8 cellular contexts compared by ENCODE assay signal in the genomic region with DNA sequence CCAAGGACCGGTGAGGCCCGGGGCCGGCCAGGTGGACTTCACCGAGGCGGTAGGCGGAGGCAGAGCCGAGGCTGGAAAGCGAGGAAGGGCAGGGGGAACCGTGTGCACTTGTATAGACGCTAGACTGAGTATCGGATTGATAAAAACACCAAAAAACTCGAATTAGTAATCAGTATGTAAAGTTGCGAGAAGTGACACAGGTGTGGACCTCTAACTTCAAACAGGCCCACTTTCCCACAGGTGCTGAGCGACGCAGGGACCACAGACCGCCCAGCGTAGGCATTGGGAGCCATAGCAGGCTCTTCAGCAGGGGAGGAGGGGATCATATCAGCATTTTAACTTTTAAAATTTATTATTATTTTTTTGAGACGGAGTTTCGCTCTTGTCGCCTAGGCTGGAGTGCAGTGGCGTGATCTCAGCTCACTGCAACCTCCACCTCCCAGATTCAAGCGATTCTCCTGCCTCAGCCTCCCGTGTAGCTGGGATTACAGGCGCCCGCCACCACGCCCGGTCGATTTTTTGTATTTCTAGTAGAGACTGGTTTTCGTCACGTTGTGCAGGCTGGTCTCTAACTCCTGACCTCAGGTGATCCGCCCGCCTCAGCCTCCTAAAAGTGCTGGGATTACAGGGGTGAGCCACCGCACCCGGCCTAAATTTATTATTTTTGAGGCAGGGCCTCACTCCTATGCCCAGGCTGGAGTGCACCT. TPM values are rescaled to one million over a fixed set of nuclear protein-coding genes. Genes with fewer than 3 reads are reported as not detected.
DNase-seq lines count a peak whose midpoint lies in the region; ATAC-seq and TF ChIP-seq lines count a peak whose summit lies in the region.

No MANE protein-coding gene starts in this region.

- no peaks in the 10 kb centered on the region for H3K27me3 ChIP-seq in CD4-positive, alpha-beta memory T cell (ENCODE audit: insufficient read depth, low read length)
- H3K27me3 ChIP-seq in Loucy (ENCODE audit: insufficient read depth, low read length, poor library complexity, severe bottlenecking) (no peaks in the 10 kb centered on the region), neuronal stem cell (ENCODE audit: control insufficient read depth in 3 of 3, insufficient read depth in 3 of 3, low read depth in 1 of 3, low read length in 3 of 3) (no peaks in the 10 kb centered on the region)
- H3K27me3 ChIP-seq in effector memory CD4-positive, alpha-beta T cell (replicated peaks; ENCODE audit: control insufficient read depth, insufficient read depth, low read length, poor library complexity, severe bottlenecking), result no peaks in the 10 kb centered on the region

- no peak overlapping the region for H2AK5ac ChIP-seq in neuronal stem cell (ENCODE audit: low read depth, low read length)

- H4K20me1 ChIP-seq in Loucy (ENCODE audit: insufficient read depth, low read length, poor library complexity, severe bottlenecking), result peaks cover 24% of the 10 kb centered on the region

- peak overlapping the region; percentile 53 for H3K4ac ChIP-seq in neuronal stem cell (ENCODE audit: low read length)

- H3K36me3 ChIP-seq in CD4-positive, alpha-beta memory T cell (ENCODE audit: insufficient read depth, low read length), result peaks cover 5% of the 10 kb centered on the region
- no peaks in the 10 kb centered on the region for H3K36me3 ChIP-seq in Loucy (ENCODE audit: insufficient read depth, low read length)
- H3K36me3 ChIP-seq in effector memory CD4-positive, alpha-beta T cell (ENCODE audit: control insufficient read depth, insufficient read depth, low read length), result peaks cover 14% of the 10 kb centered on the region
- peaks cover 6 to 10% of the 10 kb centered on the region in 2 donors for H3K36me3 ChIP-seq in neuronal stem cell (replicated peaks in 1 of 2; ENCODE audit: control insufficient read depth in 2 of 2, insufficient read depth in 2 of 2, low read length in 2 of 2)

- H2BK12ac ChIP-seq in neuronal stem cell (ENCODE audit: low read length), result no peak overlapping the region

- peak overlapping the region; percentile 65 to 97 for H3K4me3 ChIP-seq in CD4-positive, alpha-beta memory T cell (ENCODE audit: low read length in 2 of 2)
- H3K4me3 ChIP-seq in Loucy (ENCODE audit: low read length, poor library complexity, severe bottlenecking) (peak overlapping the region; percentile 95), neuronal stem cell (ENCODE audit: low read length in 2 of 2) (peak overlapping the region; percentile 75 to 96)
- H3K4me3 ChIP-seq in effector memory CD4-positive, alpha-beta T cell (ENCODE audit: insufficient read depth, low read depth, low read length, poor library complexity, severe bottlenecking), result peak overlapping the region; percentile 81

- H3K79me2 ChIP-seq in Loucy (ENCODE audit: insufficient read depth, low read length), result peaks cover 32% of the 10 kb centered on the region

- H3K9me3 ChIP-seq in CD4-positive, alpha-beta memory T cell (ENCODE audit: control insufficient read depth in 1 of 2, low read length in 2 of 2), result no peaks in the 10 kb centered on the region
- H3K9me3 ChIP-seq in Loucy (ENCODE audit: insufficient read depth, low read depth, low read length) (no peaks in the 10 kb centered on the region), neuronal stem cell (replicated peaks in 1 of 2; ENCODE audit: control insufficient read depth in 2 of 2, insufficient read depth in 1 of 2, low read depth in 1 of 2, low read length in 2 of 2) (no peaks in the 10 kb centered on the region)
- H3K9me3 ChIP-seq in effector memory CD4-positive, alpha-beta T cell (ENCODE audit: control insufficient read depth, low read length), result no peaks in the 10 kb centered on the region

- H3K79me1 ChIP-seq in neuronal stem cell (ENCODE audit: low read depth, low read length), result peaks cover 11% of the 10 kb centered on the region

- H3K27ac ChIP-seq in CD4-positive, alpha-beta memory T cell (ENCODE audit: low read depth, low read length), result peak overlapping the region; percentile 69
- peak overlapping the region; percentile 72 for H3K27ac ChIP-seq in effector memory CD4-positive, alpha-beta T cell (ENCODE audit: insufficient read depth, low read length, poor library complexity, severe bottlenecking)
- H3K27ac ChIP-seq in neuronal stem cell (replicated peaks; ENCODE audit: low read length), result no peak overlapping the region

- H3K4me3 Mint-ChIP-seq in CD4-positive, alpha-beta memory T cell, result peak overlapping the region; percentile 81 to 97 (median 94)

- H2AFZ ChIP-seq in Loucy (ENCODE audit: low read length), result peak overlapping the region; percentile 81; the same call in 1 of the 2 replicates
- H2AFZ ChIP-seq in neuronal stem cell (ENCODE audit: low read length), result peak overlapping the region; percentile 88

- no peak overlapping the region for H3K14ac ChIP-seq in neuronal stem cell (ENCODE audit: low read length)

- peaks cover 0 to 4% (median 0%) of the 10 kb centered on the region in 8 donors for H3K9me3 Mint-ChIP-seq in CD4-positive, alpha-beta memory T cell

- H4K8ac ChIP-seq in neuronal stem cell (ENCODE audit: low read depth, low read length), result no peak overlapping the region

- H3K9ac ChIP-seq in Loucy (ENCODE audit: low read depth, low read length, poor library complexity, severe bottlenecking) (peak overlapping the region; percentile 88), neuronal stem cell (ENCODE audit: low read depth, low read length, poor library complexity) (peak overlapping the region; percentile 99)

- ATAC-seq in HG02840 (IDR thresholded peaks at IDR 0.05; ENCODE audit: low FRiP score, unreplicated experiment), result no peak
- ATAC-seq in GM19351 (IDR thresholded peaks at IDR 0.05; ENCODE audit: unreplicated experiment), result no peak
- ATAC-seq in GM21825 (IDR thresholded peaks at IDR 0.05; ENCODE audit: unreplicated experiment), result no peak

- H3K18ac ChIP-seq in neuronal stem cell (ENCODE audit: low read length), result peak overlapping the region; percentile 95

- H3K23ac ChIP-seq in neuronal stem cell (ENCODE audit: low read depth, low read length, poor library complexity), result no peak overlapping the region

- no peaks in the 10 kb centered on the region for H3K9me2 ChIP-seq in Loucy (replicated peaks; ENCODE audit: low read depth, low read length)

- DNase-seq in CD4-positive, alpha-beta memory T cell, result no peak
- peak in 1 of 3 donors; percentile 2 for DNase-seq in effector memory CD4-positive, alpha-beta T cell
- DNase-seq in neuronal stem cell (ENCODE audit: low spot score), result no peak
- DNase-seq in SIG-M5 treated with dmso at 0.1 percent for 504 hours (lab: John Stamatoyannopoulos, UW; ENCODE audit: unreplicated experiment), result no peak

- CTCF ChIA-PET in CD4-positive, alpha-beta memory T cell (lab: Charles Lee; ENCODE audit: partially characterized antibody), result interaction anchor here (3.3 kb wide), 1 partner anchor 63 kb away, joined by 14 read pairs; no protein-coding TSS in a partner anchor

- H2BK120ac ChIP-seq in neuronal stem cell (ENCODE audit: low read depth, low read length), result no peak overlapping the region

- no peaks in the 10 kb centered on the region for H3K27me3 Mint-ChIP-seq in CD4-positive, alpha-beta memory T cell

- intact Hi-C loops in CD4-positive, alpha-beta memory T cell (cut with micrococcal nuclease), result loop anchor here (2.0 to 10.0 kb wide), 3 partner anchors 206 to 1630 kb away; a partner anchor contains a TSS

- peaks cover 14 to 53% (median 33%) of the 10 kb centered on the region in 4 donors for H3K4me1 Mint-ChIP-seq in CD4-positive, alpha-beta memory T cell

- no peaks in the 10 kb centered on the region for H3F3A ChIP-seq in Loucy (ENCODE audit: low read depth)

- no peak overlapping the region for H2BK5ac ChIP-seq in neuronal stem cell (ENCODE audit: low read length)

- H4K91ac ChIP-seq in neuronal stem cell (ENCODE audit: low read depth, low read length, poor library complexity), result no peak overlapping the region

- POLR2A ChIA-PET in CD4-positive, alpha-beta memory T cell (lab: Charles Lee; ENCODE audit: partially characterized antibody), result interaction anchor here (0.6 to 3.9 kb wide), 15 partner anchors 9 to 219 kb away, joined by 3 to 72 read pairs (median 7); a partner anchor contains a TSS

- WGBS in neuronal stem cell (ENCODE audit: extremely low coverage in 2 of 2, insufficient read length in 2 of 2, insufficient replicate concordance in 1 of 2), 2 donors, result no CpG with 5 or more reads among the region's 34 CpGs

- H2BK15ac ChIP-seq in neuronal stem cell (ENCODE audit: low read length), result no peak overlapping the region

- H3K27ac Mint-ChIP-seq in CD4-positive, alpha-beta memory T cell, result peak overlapping the region; percentile 70 to 95 (median 83)

- H3K4me2 ChIP-seq in Loucy (ENCODE audit: low read depth, low read length, poor library complexity, severe bottlenecking), result peak overlapping the region; percentile 82
- H3K4me2 ChIP-seq in neuronal stem cell (ENCODE audit: insufficient read depth, low read length, poor library complexity, severe bottlenecking), result peak overlapping the region; percentile 97

- TF ChIP-seq CTCF in Loucy (conservative IDR thresholded peaks at IDR 0.05; ENCODE audit: low read length), result no peak

- peaks cover 33% of the 10 kb centered on the region for H3K4me1 ChIP-seq in CD4-positive, alpha-beta memory T cell (ENCODE audit: insufficient read depth, low read length)
- H3K4me1 ChIP-seq in Loucy (ENCODE audit: insufficient read depth, low read length, poor library complexity, severe bottlenecking) (peaks cover 18% of the 10 kb centered on the region), neuronal stem cell (ENCODE audit: control insufficient read depth in 2 of 2, insufficient read depth in 1 of 2, low read depth in 1 of 2, low read length in 2 of 2) (peaks cover 14 to 21% of the 10 kb centered on the region in 2 donors)
- H3K4me1 ChIP-seq in effector memory CD4-positive, alpha-beta T cell (ENCODE audit: control insufficient read depth, insufficient read depth, low read length, poor library complexity, severe bottlenecking), result peaks cover 13% of the 10 kb centered on the region

- peaks cover 8 to 36% of the 10 kb centered on the region in 2 donors for H3K36me3 Mint-ChIP-seq in CD4-positive, alpha-beta memory T cell

RNA-seq across cellular contexts. Expression of a gene that starts 0.6 kb away (rescaled TPM):
- 10 to 100 TPM; 36.6 to 37.5 TPM for total RNA-seq in CD4-positive, alpha-beta memory T cell
- polyA plus RNA-seq in CD4-positive, alpha-beta memory T cell, result 1 to 10 TPM; 5.6 to 6.3 TPM
- 2.7 TPM for polyA plus RNA-seq in neuronal stem cell (2013, experiment 1 of 2)
- polyA plus RNA-seq in neuronal stem cell (2013, experiment 2 of 2), result 2.4 TPM

RNA-seq across cellular contexts. Expression of a gene that starts 1.6 kb away (rescaled TPM):
- total RNA-seq in CD4-positive, alpha-beta memory T cell, result 100 to 1,000 TPM; 139 to 153 TPM
- polyA plus RNA-seq in CD4-positive, alpha-beta memory T cell, result 100 to 1,000 TPM; 330 to 388 TPM
- polyA plus RNA-seq in neuronal stem cell (2013, experiment 1 of 2), result 244 TPM
- polyA plus RNA-seq in neuronal stem cell (2013, experiment 2 of 2), result 235 TPM

RNA-seq across cellular contexts. Expression of a gene that starts 8.8 kb away (rescaled TPM):
- total RNA-seq in CD4-positive, alpha-beta memory T cell, result 10 to 100 TPM; 65.0 to 68.0 TPM
- 1 to 10 TPM; 1.7 to 4.3 TPM for polyA plus RNA-seq in CD4-positive, alpha-beta memory T cell
- polyA plus RNA-seq in neuronal stem cell (2013, experiment 1 of 2), result 3.0 TPM
- 3.0 TPM for polyA plus RNA-seq in neuronal stem cell (2013, experiment 2 of 2)

RNA-seq across cellular contexts. Expression of a gene that starts 34.9 kb away (rescaled TPM):
- total RNA-seq in CD4-positive, alpha-beta memory T cell, result under 1 TPM in 1 of 2 experiments, not detected in 1; 0.17 TPM
- polyA plus RNA-seq in CD4-positive, alpha-beta memory T cell, result not detected
- polyA plus RNA-seq in neuronal stem cell (2013, experiment 1 of 2), result 0.38 TPM
- polyA plus RNA-seq in neuronal stem cell (2013, experiment 2 of 2), result 0.39 TPM

RNA-seq across cellular contexts. Expression of a gene that starts 54.0 kb away (rescaled TPM):
- under 1 TPM in 1 of 2 experiments, not detected in 1; 0.15 TPM for total RNA-seq in CD4-positive, alpha-beta memory T cell
- polyA plus RNA-seq in CD4-positive, alpha-beta memory T cell, result not detected
- 1.4 TPM for polyA plus RNA-seq in neuronal stem cell (2013, experiment 1 of 2)
- polyA plus RNA-seq in neuronal stem cell (2013, experiment 2 of 2), result 1.3 TPM
